9 cellular contexts compared by ENCODE assay signal in genomic region chr11:94767701-94768601, GRCh38. TPM values are rescaled to one million over a fixed set of nuclear protein-coding genes. Genes with fewer than 3 reads are reported as not detected.
DNase-seq lines count a peak whose midpoint lies in the region; ATAC-seq, FAIRE-seq and TF ChIP-seq lines count a peak whose summit lies in the region.
"Had no signal": no experiment of that assay in that cellular context is flagged by ENCODE, and none has a peak within 500 bp of the region (broad histone marks: within the 10 kb centered on the region; RNA-seq: fewer than 3 reads in every experiment).

Gene AMOTL1 (plus strand): TSS chr11:94768356. CDS start chr11:94768512, 156 bp downstream.

- TF ChIP-seq POLR2A in A549 (IDR thresholded peaks at IDR 0.05; ENCODE audit: low read length), result peak; percentile 44

- no peak for TF ChIP-seq CTCF in A549 (IDR thresholded peaks at IDR 0.05)

- peak; percentile 88 to 92 for ATAC-seq in A549
- peak; percentile 48 for ATAC-seq in GM18499 (IDR thresholded peaks at IDR 0.05; ENCODE audit: insufficient read depth, unreplicated experiment)
- ATAC-seq in HG02981 (IDR thresholded peaks at IDR 0.05; ENCODE audit: unreplicated experiment), result peak; percentile 86

- peak within 1 kb of the TSS; percentile 78 to 93 for H3K27ac ChIP-seq in A549
- H3K27ac ChIP-seq in muscle layer of colon (ENCODE audit: low read depth, low read length), result peak within 1 kb of the TSS; percentile 87
- H3K27ac ChIP-seq in thymus (ENCODE audit: low read depth), result peak within 1 kb of the TSS; percentile 83

- H3K36me3 ChIP-seq in muscle layer of colon (ENCODE audit: insufficient read depth, low read length) (no peaks in the 10 kb centered on the region), thymus (ENCODE audit: control insufficient read depth, insufficient read depth) (no peaks in the 10 kb centered on the region)

- peak within 1 kb of the TSS; percentile 79 for H3K9ac ChIP-seq in muscle layer of colon (ENCODE audit: low read length)

- TF ChIP-seq RAD21 in A549 (conservative IDR thresholded peaks at IDR 0.05 in 1 of 2, IDR thresholded peaks at IDR 0.05 in 1 of 2), result peak; percentile 21 to 36; a peak in 2 of 5 replicates

- CTCF ChIA-PET in A549 (lab: Yijun Ruan, JAX), result interaction anchor here (0.6 to 3.2 kb wide), 3 partner anchors 27 to 145 kb away, joined by 3 to 15 read pairs (median 3); no protein-coding TSS in a partner anchor

- no peak for FAIRE-seq in A549 (lab: Jason Lieb, UNC)
- FAIRE-seq: GM18507 had no signal

- WGBS in A549 (ENCODE audit: missing lambda C conversion rate), result 25% methylated on average over 24 of the region's 57 CpGs
- 6% methylated on average over 57 of the region's 57 CpGs for WGBS in thymus

- H3K4me3 ChIP-seq in A549 (peak within 1 kb of the TSS; percentile 73), muscle layer of colon (ENCODE audit: low read depth in 1 of 2, low read length in 2 of 2) (peak within 1 kb of the TSS; percentile 81 to 97), thymus (ENCODE audit: low read length) (peak within 1 kb of the TSS; percentile 65)

- H3K4me1 ChIP-seq in A549 (peaks cover 20% of the 10 kb centered on the region; the same call in 2 of the 3 replicates), muscle layer of colon (ENCODE audit: insufficient read depth, low read length) (peaks cover 49% of the 10 kb centered on the region), thymus (ENCODE audit: control insufficient read depth, insufficient read depth, low read length) (peaks cover 10% of the 10 kb centered on the region)

- H3K4me2 ChIP-seq in A549, result peak within 1 kb of the TSS; percentile 65

- DNase-seq in A549 (ENCODE audit: low read depth in 1 of 2, low spot score in 1 of 2), result peak in 1 of 2 experiments; percentile 74
- peak; percentile 72 for DNase-seq in NCI-H2227 treated with DMSO at 0.1 percent for 48 hours (lab: John Stamatoyannopoulos, UW)
- DNase-seq in activated T-cell treated with anti-CD3 and anti-CD28 coated beads, Interleukin-2, amount 50 U/mL, for 1 hour, result peak; percentile 22
- DNase-seq in fibroblast of peridontal ligament (ENCODE audit: extremely low read depth), result peak; percentile 76

- H3K27me3 ChIP-seq in muscle layer of colon (ENCODE audit: control insufficient read depth in 1 of 2, insufficient read depth in 2 of 2, low read length in 2 of 2) (no peaks in the 10 kb centered on the region), thymus (ENCODE audit: control insufficient read depth, insufficient read depth) (no peaks in the 10 kb centered on the region)

- POLR2A ChIA-PET in A549 (lab: Yijun Ruan, JAX), result interaction anchor here (1.0 kb wide), 1 partner anchor 36 kb away, joined by 3 read pairs; no protein-coding TSS in a partner anchor

- no peak for TF ChIP-seq EP300 in A549 (IDR thresholded peaks at IDR 0.05)

- H3K9me3 ChIP-seq in A549 (no peaks in the 10 kb centered on the region), muscle layer of colon (ENCODE audit: low read length) (no peaks in the 10 kb centered on the region), thymus (ENCODE audit: control insufficient read depth) (no peaks in the 10 kb centered on the region)

TF ChIP-seq in A549, 52 proteins besides CTCF, POLR2A, EP300 and RAD21:
- TF ChIP-seq EHF (CRISPR knock-in tag; IDR thresholded peaks at IDR 0.05), result no peak
- no peak for TF ChIP-seq CBX2 (IDR thresholded peaks at IDR 0.05; ENCODE audit: borderline replicate concordance, low read depth)
- no peak for TF ChIP-seq RFX5 (IDR thresholded peaks at IDR 0.05)
- TF ChIP-seq HES2 (IDR thresholded peaks at IDR 0.05), result no peak
- TF ChIP-seq HOXB13 (CRISPR knock-in tag; IDR thresholded peaks at IDR 0.05; ENCODE audit: low read depth), result no peak
- TF ChIP-seq ZFP36 (IDR thresholded peaks at IDR 0.05; ENCODE audit: borderline replicate concordance, partially characterized antibody), result no peak
- TF ChIP-seq JUN (IDR thresholded peaks at IDR 0.05), result no peak
- TF ChIP-seq HOXA7 (CRISPR knock-in tag; IDR thresholded peaks at IDR 0.05), result no peak
- TF ChIP-seq HDAC2 (IDR thresholded peaks at IDR 0.05), result no peak
- no peak for TF ChIP-seq TFCP2L1 (CRISPR knock-in tag; IDR thresholded peaks at IDR 0.05)
- no peak for TF ChIP-seq FOSL2 (IDR thresholded peaks at IDR 0.05)
- no peak for TF ChIP-seq FOSL2 (CRISPR knock-in tag; IDR thresholded peaks at IDR 0.05)
- TF ChIP-seq ELK1 (IDR thresholded peaks at IDR 0.05; ENCODE audit: low read depth, low read length), result no peak
- no peak for TF ChIP-seq RNF2 (IDR thresholded peaks at IDR 0.05; ENCODE audit: borderline replicate concordance, low read depth)
- TF ChIP-seq ZC3H11A (IDR thresholded peaks at IDR 0.05), result no peak
- TF ChIP-seq NPAS2 (CRISPR knock-in tag; IDR thresholded peaks at IDR 0.05; ENCODE audit: borderline replicate concordance), result no peak

RNA-seq across cellular contexts. Expression of gene AMOTL1, which starts in this region (rescaled TPM):
- 12.2 TPM in 2 replicates for polyA plus RNA-seq in A549 (2011; rRNA removed)
- 2.8 and 3.1 TPM in 2 replicates for polyA plus RNA-seq in A549 (2012; cell fraction: cytosol; rRNA removed)
- polyA plus RNA-seq in A549 (2012; cell fraction: nucleus; rRNA removed), result 4.4 and 5.1 TPM in 2 replicates
- polyA plus RNA-seq in A549 (2017; fragmentation: RNase III; extraction: RNeasy Plus Mini Kit Qiagen cat#74134 plus additional on column Dnase treatment), result 3.4 to 4.0 TPM (median 3.9 TPM) in 3 replicates
- polyA minus RNA-seq in A549 (2011; rRNA and poly(A)+ RNA removed), result 21.9 and 24.8 TPM in 2 replicates
- 10.5 TPM for polyA plus RNA-seq in thymus
